Comparison of ENCODE assay signal across 15 cellular contexts in genomic region chr7:42247301-42247700, GRCh38. TPM values are rescaled to one million over a fixed set of nuclear protein-coding genes. Genes with fewer than 3 reads are reported as not detected.
DNase-seq lines count a peak whose midpoint lies in the region; ATAC-seq and TF ChIP-seq lines count a peak whose summit lies in the region.
"Had no signal": no experiment of that assay in that cellular context is flagged by ENCODE, and none has a peak within 500 bp of the region (broad histone marks: within the 10 kb centered on the region; RNA-seq: fewer than 3 reads in every experiment).

No MANE protein-coding gene starts in this region.

- no peaks in the 10 kb centered on the region for H3K79me2 ChIP-seq in smooth muscle cell (ENCODE audit: low read depth)

- DNase-seq in left ventricle myocardium inferior = no peak
- DNase-seq in right cardiac atrium = no peak
- peak; percentile 67 for DNase-seq in adipocyte (ENCODE audit: low read depth)
- peak in 1 of 2 donors; percentile 32 for DNase-seq in foreskin fibroblast
- no peak for DNase-seq in smooth muscle cell (lab: John Stamatoyannopoulos, UW; ENCODE audit: unreplicated experiment)
- DNase-seq in WERI-Rb-1 = no peak
- no peak for DNase-seq in NCI-H345 treated with DMSO at 0.1 percent for 48 hours (lab: John Stamatoyannopoulos, UW; ENCODE audit: unreplicated experiment)
- DNase-seq in activated CD8-positive, alpha-beta memory T cell treated with anti-CD3 and anti-CD28 coated beads, Interleukin-2, amount 50 U/mL, for 4 hours = no peak
- DNase-seq: activated CD8-positive, alpha-beta T cell treated with anti-CD3 and anti-CD28 coated beads, Interleukin-2, amount 10 ng/mL, durations not matched to agents 7 days and 5 days; activated effector memory CD4-positive, alpha-beta T cell treated with anti-CD3 and anti-CD28 coated beads, Interleukin-2, amount 50 U/mL, for 16 hours; hypothalamus; ovary; testis had no signal

- no peaks in the 10 kb centered on the region for H3F3A ChIP-seq in smooth muscle cell (ENCODE audit: low read depth)

- intact Hi-C loops in left ventricle myocardium inferior (cut with micrococcal nuclease) (no loop called here), right cardiac atrium (cut with DNase I) (no loop called here)

- H3K27me3 ChIP-seq in left ventricle myocardium inferior (ENCODE audit: low read depth) = no peaks in the 10 kb centered on the region
- no peaks in the 10 kb centered on the region for H3K27me3 ChIP-seq in right cardiac atrium (ENCODE audit: control insufficient read depth, insufficient read depth)
- no peaks in the 10 kb centered on the region for H3K27me3 ChIP-seq in adipocyte (replicated peaks; ENCODE audit: control insufficient read depth, insufficient read depth, low read length)
- no peaks in the 10 kb centered on the region for H3K27me3 ChIP-seq in smooth muscle cell (ENCODE audit: low read depth)
- peaks cover 8% of the 10 kb centered on the region for H3K27me3 ChIP-seq in WERI-Rb-1 (ENCODE audit: insufficient read depth, low read depth, severe bottlenecking)
- H3K27me3 ChIP-seq: ovary, testis had no signal

- H3K4me2 ChIP-seq in smooth muscle cell = peak overlapping the region; percentile 24
- H3K4me2 ChIP-seq: A549 had no signal

- H3K27ac ChIP-seq in left ventricle myocardium inferior (replicated peaks) (no peak overlapping the region), right cardiac atrium (ENCODE audit: low read length) (no peak overlapping the region), smooth muscle cell (ENCODE audit: low read depth) (peak overlapping the region; percentile 49), WERI-Rb-1 (no peak overlapping the region)
- H3K27ac ChIP-seq: A549, ovary, testis had no signal

- H3K4me1 ChIP-seq in left ventricle myocardium inferior (no peaks in the 10 kb centered on the region), right cardiac atrium (ENCODE audit: control insufficient read depth, insufficient read depth, low read length) (no peaks in the 10 kb centered on the region), adipocyte (ENCODE audit: control insufficient read depth, insufficient read depth, low read length) (peaks cover 11% of the 10 kb centered on the region), smooth muscle cell (ENCODE audit: low read depth) (peaks cover 6% of the 10 kb centered on the region)
- H3K4me1 ChIP-seq: A549, testis had no signal

- ATAC-seq in right cardiac atrium = no peak
- ATAC-seq: A549; activated CD8-positive, alpha-beta T cell treated with anti-CD3 and anti-CD28 coated beads, Interleukin-2, amount 10 ng/mL, durations not matched to agents 7 days and 5 days had no signal

- H2AFZ ChIP-seq in smooth muscle cell (ENCODE audit: low read depth) = no peak overlapping the region

- H4K20me1 ChIP-seq in smooth muscle cell (ENCODE audit: low read depth) = no peaks in the 10 kb centered on the region

- no peaks in the 10 kb centered on the region for H3K36me3 ChIP-seq in left ventricle myocardium inferior
- no peaks in the 10 kb centered on the region for H3K36me3 ChIP-seq in adipocyte (ENCODE audit: control insufficient read depth, insufficient read depth, low read length, severe bottlenecking)
- H3K36me3 ChIP-seq in smooth muscle cell (ENCODE audit: low read depth) = no peaks in the 10 kb centered on the region
- no peaks in the 10 kb centered on the region for H3K36me3 ChIP-seq in WERI-Rb-1
- H3K36me3 ChIP-seq: ovary had no signal

- H3K4me3 ChIP-seq in left ventricle myocardium inferior (no peak overlapping the region), right cardiac atrium (ENCODE audit: low read length) (no peak overlapping the region), adipocyte (ENCODE audit: low read length) (no peak overlapping the region), foreskin fibroblast (ENCODE audit: low read depth in 1 of 2, low read length in 2 of 2) (no peak overlapping the region), smooth muscle cell (no peak overlapping the region), WERI-Rb-1 (ENCODE audit: low read depth, low read length) (no peak overlapping the region)
- H3K4me3 ChIP-seq: A549, lung, ovary, testis had no signal

- H3K9ac ChIP-seq in adipocyte (ENCODE audit: low read length) = no peak overlapping the region
- H3K9ac ChIP-seq in smooth muscle cell (ENCODE audit: low read depth) = no peak overlapping the region

- H3K9me3 ChIP-seq in left ventricle myocardium inferior (replicated peaks) = no peaks in the 10 kb centered on the region
- no peaks in the 10 kb centered on the region for H3K9me3 ChIP-seq in right cardiac atrium (ENCODE audit: control insufficient read depth, low read length)
- H3K9me3 ChIP-seq in adipocyte (ENCODE audit: control insufficient read depth, low read length) = no peaks in the 10 kb centered on the region
- H3K9me3 ChIP-seq in smooth muscle cell (replicated peaks; ENCODE audit: low read depth) = no peaks in the 10 kb centered on the region
- no peaks in the 10 kb centered on the region for H3K9me3 ChIP-seq in WERI-Rb-1 (ENCODE audit: severe bottlenecking)
- H3K9me3 ChIP-seq: A549, ovary, testis had no signal

- 50% methylated on average over 5 of the region's 5 CpGs for WGBS in right cardiac atrium
- WGBS in smooth muscle cell (ENCODE audit: low lambda C conversion rate) = 20% methylated on average over 5 of the region's 5 CpGs

- TF ChIP-seq CTCF in left ventricle myocardium inferior (IDR thresholded peaks at IDR 0.05; ENCODE audit: borderline replicate concordance) (peak; percentile 11), foreskin fibroblast (IDR thresholded peaks at IDR 0.05; ENCODE audit: low read depth, low read length) (peak; percentile 27), smooth muscle cell (IDR thresholded peaks at IDR 0.05; ENCODE audit: borderline replicate concordance, insufficient read depth, poor library complexity, severe bottlenecking) (peak; percentile 23), WERI-Rb-1 (IDR thresholded peaks at IDR 0.05; ENCODE audit: low read depth, low read length) (no peak)

RNA-seq across cellular contexts. Expression of gene GLI3, which starts 10.3 kb away (rescaled TPM):
- total RNA-seq in left ventricle myocardium inferior = 5.5 TPM
- 1 to 10 TPM; 2.4 to 3.5 (median 2.8) TPM for total RNA-seq in right cardiac atrium
- 0.50 TPM for polyA plus RNA-seq in right cardiac atrium
- 31.1 and 31.2 TPM in 2 replicates for total RNA-seq in smooth muscle cell
- polyA plus RNA-seq in smooth muscle cell = 68.2 and 70.4 TPM in 2 replicates
- total RNA-seq: activated CD8-positive, alpha-beta T cell treated with anti-CD3 and anti-CD28 coated beads, Interleukin-2, amount 10 ng/mL, durations not matched to agents 7 days and 5 days had no signal
